Comparison of ENCODE assay signal across 18 cellular contexts in the genomic region with DNA sequence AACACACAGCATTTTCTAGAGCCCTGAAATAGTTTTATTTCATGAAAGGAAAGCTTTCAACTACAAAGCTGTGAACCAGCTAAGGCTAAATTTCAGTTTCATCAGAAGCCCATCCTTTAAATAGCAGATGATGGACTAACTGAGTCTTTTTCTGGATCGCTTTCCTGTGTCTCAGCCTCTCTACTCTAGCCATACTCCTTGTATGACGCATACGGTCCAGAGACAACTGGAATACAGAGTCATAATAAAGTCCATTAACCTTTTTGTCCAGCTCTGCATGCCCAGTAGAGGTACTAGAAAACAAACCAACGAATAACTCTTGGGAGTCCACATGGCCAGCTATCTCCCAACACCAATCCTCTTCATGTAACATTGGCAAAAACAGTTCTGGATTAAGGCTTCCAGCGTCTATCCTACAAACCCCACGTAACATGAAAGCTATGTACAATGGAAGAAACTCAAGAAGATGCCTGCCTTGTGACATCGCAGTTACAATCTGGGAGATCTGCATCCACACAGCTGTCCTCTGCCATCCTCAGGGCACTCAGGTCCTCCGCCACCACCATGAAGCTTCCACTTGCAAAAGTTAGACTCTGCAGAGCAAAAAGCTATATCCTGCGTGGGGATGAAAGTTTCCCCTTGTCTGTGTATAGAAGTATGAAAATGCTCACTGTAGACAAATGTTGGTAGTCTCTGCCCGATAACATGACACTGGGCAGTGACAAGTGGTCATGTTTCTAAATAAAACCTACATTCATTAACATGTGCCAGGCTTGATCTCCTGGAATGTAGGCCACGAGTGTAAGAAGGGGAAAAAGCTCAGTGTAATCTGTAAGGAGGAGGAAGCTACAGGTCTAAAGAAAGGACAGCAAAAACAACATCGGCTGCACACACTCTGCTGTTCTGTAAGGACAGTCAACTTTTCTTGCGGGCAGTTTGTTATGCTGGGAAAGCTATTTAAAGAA.
DNase-seq lines count a peak whose midpoint lies in the region; ATAC-seq and TF ChIP-seq lines count a peak whose summit lies in the region.
"Had no signal": no experiment of that assay in that cellular context is flagged by ENCODE, and none has a peak within 500 bp of the region (broad histone marks: within the 10 kb centered on the region; RNA-seq: fewer than 3 reads in every experiment).

No MANE protein-coding gene starts in this region.

- H3K9me2 ChIP-seq in DOHH2 (replicated peaks; ENCODE audit: control insufficient read depth, low read length): no peaks in the 10 kb centered on the region

- H4K20me1 ChIP-seq in DOHH2 (ENCODE audit: control insufficient read depth, insufficient read depth, low read depth, low read length): no peaks in the 10 kb centered on the region

- H3K4me2 ChIP-seq in DOHH2 (ENCODE audit: low read length): peak overlapping the region; percentile 94

- peak overlapping the region; percentile 51 to 73 for H3K27ac Mint-ChIP-seq in T-cell
- peak overlapping the region in 8 of 10 donors; percentile 48 to 91 (median 72) for H3K27ac Mint-ChIP-seq in naive thymus-derived CD8-positive, alpha-beta T cell
- H3K27ac Mint-ChIP-seq: T-helper 2 cell treated with Interferon-gamma antibody and Interleukin-4, amounts not matched to agents 5 μg/mL and 100 μg/mL, for 36 hours had no signal

- intact Hi-C loops in Right ventricle myocardium superior (cut with DNase I) (no loop called here), left colon (cut with DNase I, micrococcal nuclease) (no loop called here)

- H3K79me2 ChIP-seq in DOHH2 (ENCODE audit: control insufficient read depth, low read length): peaks cover 19% of the 10 kb centered on the region

- H3K36me3 Mint-ChIP-seq in T-cell: peaks cover 61% of the 10 kb centered on the region
- peaks cover 31 to 77% (median 38%) of the 10 kb centered on the region in 3 donors for H3K36me3 Mint-ChIP-seq in naive thymus-derived CD8-positive, alpha-beta T cell

- peak overlapping the region; percentile 62 for H3K4me3 ChIP-seq in DOHH2 (ENCODE audit: low read length)

- no peaks in the 10 kb centered on the region for H3K27me3 ChIP-seq in DOHH2 (ENCODE audit: control insufficient read depth, low read length)

- peaks cover 35% of the 10 kb centered on the region for H3F3A ChIP-seq in DOHH2 (ENCODE audit: control insufficient read depth, insufficient read depth)

- POLR2A ChIA-PET in T-cell (lab: Charles Lee): no interaction called here
- POLR2A ChIA-PET in naive thymus-derived CD8-positive, alpha-beta T cell (lab: Charles Lee): interaction anchor here (0.6 to 1.1 kb wide), 2 partner anchors 17 to 24 kb away, joined by 3 to 5 read pairs; no protein-coding TSS in a partner anchor

- no peak for ATAC-seq in T-cell (replicated peaks in 1 of 4)
- ATAC-seq in Right ventricle myocardium superior (ENCODE audit: poor library complexity): peak; percentile 80
- no peak for ATAC-seq in naive thymus-derived CD8-positive, alpha-beta T cell
- no peak for ATAC-seq in left colon
- ATAC-seq: sciatic nerve had no signal

- peak overlapping the region; percentile 86 for H3K27ac ChIP-seq in DOHH2 (ENCODE audit: low read depth, low read length)

- TF ChIP-seq CTCF in DOHH2 (IDR thresholded peaks at IDR 0.05; ENCODE audit: low read depth, low read length, poor library complexity, severe bottlenecking): no peak

- H3K4me3 Mint-ChIP-seq in T-cell: no peak overlapping the region
- no peak overlapping the region for H3K4me3 Mint-ChIP-seq in naive thymus-derived CD8-positive, alpha-beta T cell
- H3K4me3 Mint-ChIP-seq: T-helper 2 cell treated with Interferon-gamma antibody and Interleukin-4, amounts not matched to agents 5 μg/mL and 100 μg/mL, for 36 hours had no signal

- peaks cover 0 to 3% (median 0%) of the 10 kb centered on the region in 3 donors for H3K9me3 Mint-ChIP-seq in T-cell
- peaks cover 0 to 12% (median 0%) of the 10 kb centered on the region in 9 donors for H3K9me3 Mint-ChIP-seq in naive thymus-derived CD8-positive, alpha-beta T cell

- peaks cover 36 to 47% (median 42%) of the 10 kb centered on the region in 3 donors for H3K4me1 Mint-ChIP-seq in T-cell
- H3K4me1 Mint-ChIP-seq in naive thymus-derived CD8-positive, alpha-beta T cell: peaks cover 18 to 37% (median 32%) of the 10 kb centered on the region in 4 donors

- CTCF ChIA-PET in T-cell (lab: Charles Lee): interaction anchor here in 1 of 2 donors (0.6 to 1.1 kb wide), 4 partner anchors 17 to 403 kb away, joined by 3 to 7 read pairs (median 4); no protein-coding TSS in a partner anchor

- peaks cover 70% of the 10 kb centered on the region for H3K4me1 ChIP-seq in DOHH2 (ENCODE audit: control insufficient read depth, low read length)

- H3K9me3 ChIP-seq in DOHH2 (ENCODE audit: control insufficient read depth, insufficient read depth, low read length): no peaks in the 10 kb centered on the region

- DNase-seq in T-cell (no peak), Right ventricle myocardium superior (no peak), UCSD-AML1 (lab: John Stamatoyannopoulos, UW; ENCODE audit: unreplicated experiment) (no peak), NCI-H2196 treated with DMSO at 0.1 percent for 48 hours (lab: John Stamatoyannopoulos, UW; ENCODE audit: unreplicated experiment) (no peak), A172 (ENCODE audit: low spot score) (no peak), left colon (no peak)
- DNase-seq in naive thymus-derived CD8-positive, alpha-beta T cell: no peak
- DNase-seq: activated CD4-positive, CD25-positive, alpha-beta regulatory T cell treated with anti-CD3 and anti-CD28 coated beads, Interleukin-2, amount 50 U/mL, for 72 hours; activated effector memory CD4-positive, alpha-beta T cell treated with Interleukin-2 at 50 U/mL for 16 hours; anterior cingulate cortex; MM.1S; NCI-H1930; NCI-H510A; occipital lobe; stimulated activated CD4-positive, alpha-beta T cell treated with anti-CD3 and anti-CD28 coated beads, Interleukin-2, amount 100 ng/mL, for 24 hours had no signal

- H3K36me3 ChIP-seq in DOHH2 (ENCODE audit: control insufficient read depth, low read length): peaks cover 66% of the 10 kb centered on the region

- H3K27me3 Mint-ChIP-seq in T-cell: no peaks in the 10 kb centered on the region
- no peaks in the 10 kb centered on the region for H3K27me3 Mint-ChIP-seq in naive thymus-derived CD8-positive, alpha-beta T cell
